31 cellular contexts compared by ENCODE assay signal in the genomic region with DNA sequence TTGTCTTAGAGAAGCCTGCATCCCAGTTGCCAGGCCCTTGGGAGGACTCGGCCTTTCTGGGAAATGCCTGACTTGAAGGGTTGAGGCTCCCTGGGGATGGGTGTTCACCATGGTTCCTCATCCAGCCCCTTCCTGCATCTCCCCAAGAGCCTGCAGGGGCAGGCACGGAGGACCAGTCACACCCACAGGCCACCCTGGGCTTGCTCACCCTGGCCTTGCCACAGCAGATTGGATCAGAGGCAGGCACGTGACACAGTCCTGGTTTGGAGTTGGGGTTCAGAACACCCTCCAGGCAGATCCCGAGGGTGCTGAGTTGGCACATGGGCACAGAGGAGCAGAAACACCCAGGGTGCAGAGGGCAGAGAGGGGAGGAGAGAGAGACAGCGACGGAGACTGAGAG.
"Had no signal": no experiment of that assay in that cellular context is flagged by ENCODE, and none has a peak within 500 bp of the region (broad histone marks: within the 10 kb centered on the region; RNA-seq: fewer than 3 reads in every experiment).

No MANE protein-coding gene starts in this region.

- H3K27ac ChIP-seq: ascending aorta, cardiac muscle cell, SJCRH30, SK-N-MC, WERI-Rb-1 had no signal

- H3K4me1 ChIP-seq: ascending aorta, SJCRH30 had no signal

- DNase-seq: activated CD4-positive, alpha-beta T cell treated with anti-CD3 and anti-CD28 coated beads, Interleukin-2, amount 10 ng/mL, durations not matched to agents 24 days and 14 days; activated CD4-positive, alpha-beta T cell treated with anti-CD3 and anti-CD28 coated beads, Interleukin-2, amount 50 U/mL, for 4 hours; activated CD4-positive, CD25-positive, alpha-beta regulatory T cell; activated CD8-positive, alpha-beta T cell treated with anti-CD3 and anti-CD28 coated beads for 36 hours; activated effector memory CD4-positive, alpha-beta T cell treated with anti-CD3 and anti-CD28 coated beads, Interleukin-2, amount 50 U/mL, for 16 hours; activated naive CD4-positive, alpha-beta T cell; activated naive CD4-positive, alpha-beta T cell treated with anti-CD3 and anti-CD28 coated beads, Interleukin-2, amount 50 U/mL, for 16 hours; activated naive CD8-positive, alpha-beta T cell treated with anti-CD3 and anti-CD28 coated beads for 36 hours; activated T-cell treated with anti-CD3 and anti-CD28 coated beads, Interleukin-2, amount 50 U/mL, for 1 hour; activated T-cell treated with anti-CD3 and anti-CD28 coated beads, Interleukin-2, amount 50 U/mL, for 72 hours; amniotic stem cell; Kasumi-1; MG63; NCI-H1048; NCI-H1105 treated with DMSO at 0.1 percent for 48 hours; NCI-H1436; NCI-H1694; NCI-H1930; NCI-H2081 treated with DMSO at 0.1 percent for 48 hours; NCI-H226; NCI-H446 treated with DMSO at 0.1 percent for 48 hours; NCI-H524; NCI-H69; SHP77; SJCRH30; T1000; WERI-Rb-1 had no signal

- H3K4me3 Mint-ChIP-seq: activated CD4-positive, alpha-beta T cell treated with anti-CD3 and anti-CD28 coated beads, Interleukin-2, amount 10 ng/mL, durations not matched to agents 24 days and 14 days; activated CD8-positive, alpha-beta T cell treated with anti-CD3 and anti-CD28 coated beads for 36 hours; activated naive CD8-positive, alpha-beta T cell treated with anti-CD3 and anti-CD28 coated beads for 36 hours; activated T-cell treated with anti-CD3 and anti-CD28 coated beads, Interleukin-2, amount 50 U/mL, for 72 hours; activated T-helper 17 cell treated with anti-CD3 and anti-CD28 coated beads, Interleukin-2, amount 50 U/mL, for 72 hours had no signal

- H3K4me3 ChIP-seq: ascending aorta, cardiac muscle cell, MG63, SJCRH30, SK-N-MC had no signal

- H3K36me3 Mint-ChIP-seq: activated naive CD8-positive, alpha-beta T cell treated with anti-CD3 and anti-CD28 coated beads for 36 hours had no signal

- ATAC-seq: activated CD8-positive, alpha-beta T cell treated with anti-CD3 and anti-CD28 coated beads for 36 hours; activated T-cell treated with anti-CD3 and anti-CD28 coated beads, Interleukin-2, amount 50 U/mL, for 72 hours; activated T-helper 17 cell treated with anti-CD3 and anti-CD28 coated beads, Interleukin-2, amount 50 U/mL, for 72 hours had no signal

- H3K27ac Mint-ChIP-seq: activated CD4-positive, alpha-beta T cell treated with anti-CD3 and anti-CD28 coated beads, Interleukin-2, amount 10 ng/mL, durations not matched to agents 24 days and 14 days; activated CD8-positive, alpha-beta T cell treated with anti-CD3 and anti-CD28 coated beads for 36 hours; activated naive CD8-positive, alpha-beta T cell treated with anti-CD3 and anti-CD28 coated beads for 36 hours; activated T-cell treated with anti-CD3 and anti-CD28 coated beads, Interleukin-2, amount 50 U/mL, for 72 hours; activated T-helper 17 cell treated with anti-CD3 and anti-CD28 coated beads, Interleukin-2, amount 50 U/mL, for 72 hours had no signal

- H3K4me1 Mint-ChIP-seq: activated CD4-positive, alpha-beta T cell treated with anti-CD3 and anti-CD28 coated beads, Interleukin-2, amount 10 ng/mL, durations not matched to agents 24 days and 14 days; activated naive CD8-positive, alpha-beta T cell treated with anti-CD3 and anti-CD28 coated beads for 36 hours; activated T-helper 17 cell treated with anti-CD3 and anti-CD28 coated beads, Interleukin-2, amount 50 U/mL, for 72 hours had no signal

- H3K27me3 ChIP-seq: ascending aorta, cardiac muscle cell, MG63, SJCRH30 had no signal

- H3K9me3 Mint-ChIP-seq: activated CD4-positive, alpha-beta T cell treated with anti-CD3 and anti-CD28 coated beads, Interleukin-2, amount 10 ng/mL, durations not matched to agents 24 days and 14 days; activated CD8-positive, alpha-beta T cell treated with anti-CD3 and anti-CD28 coated beads for 36 hours; activated naive CD8-positive, alpha-beta T cell treated with anti-CD3 and anti-CD28 coated beads for 36 hours; activated T-cell treated with anti-CD3 and anti-CD28 coated beads, Interleukin-2, amount 50 U/mL, for 72 hours; activated T-helper 17 cell treated with anti-CD3 and anti-CD28 coated beads, Interleukin-2, amount 50 U/mL, for 72 hours had no signal

- H3K36me3 ChIP-seq: ascending aorta, cardiac muscle cell, MG63, SJCRH30, WERI-Rb-1 had no signal

- H3K9me3 ChIP-seq: ascending aorta, MG63, SJCRH30 had no signal
